In genomic region chr2:37892436-37893114, GRCh38 we compare ENCODE assay signal across 1 cellular context.
TF ChIP-seq lines count a peak whose summit lies in the region.

No MANE protein-coding gene starts in this region.

TF ChIP-seq in SK-N-SH treated with all-trans-retinoic acid at 6 μM for 48 hours, 23 proteins besides CTCF, POLR2A, EP300 and RAD21 (continued from another document):
- TF ChIP-seq, protein P1, sequence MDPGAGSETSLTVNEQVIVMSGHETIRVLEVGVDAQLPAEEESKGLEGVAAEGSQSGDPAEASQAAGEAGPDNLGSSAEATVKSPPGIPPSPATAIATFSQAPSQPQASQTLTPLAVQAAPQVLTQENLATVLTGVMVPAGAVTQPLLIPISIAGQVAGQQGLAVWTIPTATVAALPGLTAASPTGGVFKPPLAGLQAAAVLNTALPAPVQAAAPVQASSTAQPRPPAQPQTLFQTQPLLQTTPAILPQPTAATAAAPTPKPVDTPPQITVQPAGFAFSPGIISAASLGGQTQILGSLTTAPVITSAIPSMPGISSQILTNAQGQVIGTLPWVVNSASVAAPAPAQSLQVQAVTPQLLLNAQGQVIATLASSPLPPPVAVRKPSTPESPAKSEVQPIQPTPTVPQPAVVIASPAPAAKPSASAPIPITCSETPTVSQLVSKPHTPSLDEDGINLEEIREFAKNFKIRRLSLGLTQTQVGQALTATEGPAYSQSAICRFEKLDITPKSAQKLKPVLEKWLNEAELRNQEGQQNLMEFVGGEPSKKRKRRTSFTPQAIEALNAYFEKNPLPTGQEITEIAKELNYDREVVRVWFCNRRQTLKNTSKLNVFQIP (CRISPR knock-in tag; IDR thresholded peaks at IDR 0.05; ENCODE audit: borderline replicate concordance, low read depth) = no peak
- TF ChIP-seq GLIS3 (CRISPR knock-in tag; IDR thresholded peaks at IDR 0.05) = no peak
- TF ChIP-seq ZFP3 (CRISPR knock-in tag; IDR thresholded peaks at IDR 0.05) = no peak
- TF ChIP-seq TCF4 (CRISPR knock-in tag; IDR thresholded peaks at IDR 0.05; ENCODE audit: borderline replicate concordance) = no peak
- TF ChIP-seq BACH2 (CRISPR knock-in tag; IDR thresholded peaks at IDR 0.05; ENCODE audit: borderline replicate concordance) = no peak
